ENCODE assay signal across 1 cellular context in genomic region chr3:119240582-119241434, GRCh38.
TF ChIP-seq lines count a peak whose summit lies in the region.

A gene with protein sequence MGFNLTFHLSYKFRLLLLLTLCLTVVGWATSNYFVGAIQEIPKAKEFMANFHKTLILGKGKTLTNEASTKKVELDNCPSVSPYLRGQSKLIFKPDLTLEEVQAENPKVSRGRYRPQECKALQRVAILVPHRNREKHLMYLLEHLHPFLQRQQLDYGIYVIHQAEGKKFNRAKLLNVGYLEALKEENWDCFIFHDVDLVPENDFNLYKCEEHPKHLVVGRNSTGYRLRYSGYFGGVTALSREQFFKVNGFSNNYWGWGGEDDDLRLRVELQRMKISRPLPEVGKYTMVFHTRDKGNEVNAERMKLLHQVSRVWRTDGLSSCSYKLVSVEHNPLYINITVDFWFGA (minus strand): TSS chr3:119240878. CDS start chr3:119230099, 10,779 bp downstream.

TF ChIP-seq in HepG2, 621 proteins besides CTCF, POLR2A, EP300 and RAD21 (continued from another document and continues in another):
- TF ChIP-seq NR2F2 (IDR thresholded peaks at IDR 0.05; ENCODE audit: borderline replicate concordance, low read depth) (0 out of 2 replicates have a peak, but pooled peaks have one; percentile 1), MAFK (conservative IDR thresholded peaks at IDR 0.05 in 1 of 2, IDR thresholded peaks at IDR 0.05 in 1 of 2; ENCODE audit: low read length in 2 of 2) (no peak), ZNF784 (CRISPR knock-in tag; IDR thresholded peaks at IDR 0.05; ENCODE audit: borderline replicate concordance) (peak; percentile 37; the same call in 1 of the 2 replicates), ARID4A (CRISPR knock-in tag; IDR thresholded peaks at IDR 0.05; ENCODE audit: borderline replicate concordance) (peak; percentile 83; the same call in 1 of the 2 replicates), MED13 (CRISPR knock-in tag; IDR thresholded peaks at IDR 0.05) (no peak; the same call in 1 of the 2 replicates), ZNF205 (CRISPR knock-in tag; IDR thresholded peaks at IDR 0.05) (no peak), PRDM10 (CRISPR knock-in tag; IDR thresholded peaks at IDR 0.05; ENCODE audit: low read depth) (no peak), SP5 (CRISPR knock-in tag; IDR thresholded peaks at IDR 0.05; ENCODE audit: borderline replicate concordance, low read depth) (peak; percentile 43; the same call in 1 of the 2 replicates), MAX (IDR thresholded peaks at IDR 0.05) (peak; percentile 87), ZNF761 (CRISPR knock-in tag; conservative IDR thresholded peaks at IDR 0.05) (peak; percentile 53; the same call in 1 of the 2 replicates), ZNF451 (CRISPR knock-in tag; IDR thresholded peaks at IDR 0.05) (peak; percentile 67), ZNF567 (CRISPR knock-in tag; IDR thresholded peaks at IDR 0.05; ENCODE audit: borderline replicate concordance) (peak; percentile 87; the same call in 1 of the 2 replicates), GLI4 (CRISPR knock-in tag; IDR thresholded peaks at IDR 0.05; ENCODE audit: borderline replicate concordance) (peak; percentile 76; the same call in 1 of the 2 replicates), ZNF281 (CRISPR knock-in tag; IDR thresholded peaks at IDR 0.05; ENCODE audit: borderline replicate concordance) (no peak), CBX1 (IDR thresholded peaks at IDR 0.05; ENCODE audit: low read depth) (peak; percentile 59), GATAD2A (CRISPR knock-in tag; IDR thresholded peaks at IDR 0.05) (0 out of 2 replicates have a peak, but pooled peaks have one; percentile 15), RBM22 (optimal IDR thresholded peaks at IDR 0.05; ENCODE audit: low read length) (no peak), TBL1XR1 (IDR thresholded peaks at IDR 0.05; ENCODE audit: borderline replicate concordance, low read length, partially characterized antibody) (no peak), MEIS2 (CRISPR knock-in tag; IDR thresholded peaks at IDR 0.05) (peak; percentile 60; the same call in 1 of the 2 replicates), ZNF180 (CRISPR knock-in tag; IDR thresholded peaks at IDR 0.05; ENCODE audit: borderline replicate concordance, low read depth) (0 out of 2 replicates have a peak, but pooled peaks have one; percentile 46), FOXM1 (CRISPR knock-in tag; IDR thresholded peaks at IDR 0.05) (no peak), NFYB (CRISPR knock-in tag; IDR thresholded peaks at IDR 0.05) (no peak), YEATS4 (CRISPR knock-in tag; IDR thresholded peaks at IDR 0.05; ENCODE audit: borderline replicate concordance) (peak; percentile 68; the same call in 1 of the 2 replicates), ZNF850 (CRISPR knock-in tag; conservative IDR thresholded peaks at IDR 0.05) (no peak), MYPOP (CRISPR knock-in tag; IDR thresholded peaks at IDR 0.05) (peak; percentile 43; the same call in 1 of the 2 replicates), ZNF460 (CRISPR knock-in tag; IDR thresholded peaks at IDR 0.05; ENCODE audit: borderline replicate concordance) (no peak; the same call in 1 of the 2 replicates), PAX8 (CRISPR knock-in tag; IDR thresholded peaks at IDR 0.05; ENCODE audit: borderline replicate concordance) (no peak), TOPORS (CRISPR knock-in tag; IDR thresholded peaks at IDR 0.05) (no peak), ARNTL (CRISPR knock-in tag; IDR thresholded peaks at IDR 0.05) (peak; percentile 78; the same call in 1 of the 2 replicates)
- TF ChIP-seq, protein P1, sequence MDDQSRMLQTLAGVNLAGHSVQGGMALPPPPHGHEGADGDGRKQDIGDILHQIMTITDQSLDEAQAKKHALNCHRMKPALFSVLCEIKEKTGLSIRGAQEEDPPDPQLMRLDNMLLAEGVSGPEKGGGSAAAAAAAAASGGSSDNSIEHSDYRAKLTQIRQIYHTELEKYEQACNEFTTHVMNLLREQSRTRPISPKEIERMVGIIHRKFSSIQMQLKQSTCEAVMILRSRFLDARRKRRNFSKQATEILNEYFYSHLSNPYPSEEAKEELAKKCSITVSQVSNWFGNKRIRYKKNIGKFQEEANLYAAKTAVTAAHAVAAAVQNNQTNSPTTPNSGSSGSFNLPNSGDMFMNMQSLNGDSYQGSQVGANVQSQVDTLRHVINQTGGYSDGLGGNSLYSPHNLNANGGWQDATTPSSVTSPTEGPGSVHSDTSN (CRISPR knock-in tag; IDR thresholded peaks at IDR 0.05; ENCODE audit: borderline replicate concordance): 0 out of 2 replicates have a peak, but pooled peaks have one; percentile 21
- TF ChIP-seq, protein P2, sequence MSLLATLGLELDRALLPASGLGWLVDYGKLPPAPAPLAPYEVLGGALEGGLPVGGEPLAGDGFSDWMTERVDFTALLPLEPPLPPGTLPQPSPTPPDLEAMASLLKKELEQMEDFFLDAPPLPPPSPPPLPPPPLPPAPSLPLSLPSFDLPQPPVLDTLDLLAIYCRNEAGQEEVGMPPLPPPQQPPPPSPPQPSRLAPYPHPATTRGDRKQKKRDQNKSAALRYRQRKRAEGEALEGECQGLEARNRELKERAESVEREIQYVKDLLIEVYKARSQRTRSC (CRISPR knock-in tag; IDR thresholded peaks at IDR 0.05; ENCODE audit: low read depth): 0 out of 2 replicates have a peak, but pooled peaks have one; percentile 35
- TF ChIP-seq, protein P3, sequence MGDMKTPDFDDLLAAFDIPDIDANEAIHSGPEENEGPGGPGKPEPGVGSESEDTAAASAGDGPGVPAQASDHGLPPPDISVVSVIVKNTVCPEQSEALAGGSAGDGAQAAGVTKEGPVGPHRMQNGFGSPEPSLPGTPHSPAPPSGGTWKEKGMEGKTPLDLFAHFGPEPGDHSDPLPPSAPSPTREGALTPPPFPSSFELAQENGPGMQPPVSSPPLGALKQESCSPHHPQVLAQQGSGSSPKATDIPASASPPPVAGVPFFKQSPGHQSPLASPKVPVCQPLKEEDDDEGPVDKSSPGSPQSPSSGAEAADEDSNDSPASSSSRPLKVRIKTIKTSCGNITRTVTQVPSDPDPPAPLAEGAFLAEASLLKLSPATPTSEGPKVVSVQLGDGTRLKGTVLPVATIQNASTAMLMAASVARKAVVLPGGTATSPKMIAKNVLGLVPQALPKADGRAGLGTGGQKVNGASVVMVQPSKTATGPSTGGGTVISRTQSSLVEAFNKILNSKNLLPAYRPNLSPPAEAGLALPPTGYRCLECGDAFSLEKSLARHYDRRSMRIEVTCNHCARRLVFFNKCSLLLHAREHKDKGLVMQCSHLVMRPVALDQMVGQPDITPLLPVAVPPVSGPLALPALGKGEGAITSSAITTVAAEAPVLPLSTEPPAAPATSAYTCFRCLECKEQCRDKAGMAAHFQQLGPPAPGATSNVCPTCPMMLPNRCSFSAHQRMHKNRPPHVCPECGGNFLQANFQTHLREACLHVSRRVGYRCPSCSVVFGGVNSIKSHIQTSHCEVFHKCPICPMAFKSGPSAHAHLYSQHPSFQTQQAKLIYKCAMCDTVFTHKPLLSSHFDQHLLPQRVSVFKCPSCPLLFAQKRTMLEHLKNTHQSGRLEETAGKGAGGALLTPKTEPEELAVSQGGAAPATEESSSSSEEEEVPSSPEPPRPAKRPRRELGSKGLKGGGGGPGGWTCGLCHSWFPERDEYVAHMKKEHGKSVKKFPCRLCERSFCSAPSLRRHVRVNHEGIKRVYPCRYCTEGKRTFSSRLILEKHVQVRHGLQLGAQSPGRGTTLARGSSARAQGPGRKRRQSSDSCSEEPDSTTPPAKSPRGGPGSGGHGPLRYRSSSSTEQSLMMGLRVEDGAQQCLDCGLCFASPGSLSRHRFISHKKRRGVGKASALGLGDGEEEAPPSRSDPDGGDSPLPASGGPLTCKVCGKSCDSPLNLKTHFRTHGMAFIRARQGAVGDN (CRISPR knock-in tag; IDR thresholded peaks at IDR 0.05): peak; percentile 93
